In genomic region chr16:2939968-2940367, GRCh38 we compare ENCODE assay signal across 21 cellular contexts. TPM values are rescaled to one million over a fixed set of nuclear protein-coding genes. Genes with fewer than 3 reads are reported as not detected.
DNase-seq lines count a peak whose midpoint lies in the region; ATAC-seq, FAIRE-seq and TF ChIP-seq lines count a peak whose summit lies in the region.
"Had no signal": no experiment of that assay in that cellular context is flagged by ENCODE, and none has a peak within 500 bp of the region (broad histone marks: within the 10 kb centered on the region; RNA-seq: fewer than 3 reads in every experiment).

No MANE protein-coding gene starts in this region.

- H3K4me2 ChIP-seq in A549: no peak overlapping the region
- H3K4me2 ChIP-seq in K562 (ENCODE audit: insufficient read depth, low read length): no peak overlapping the region

- TF ChIP-seq POLR2A in A549 (IDR thresholded peaks at IDR 0.05; ENCODE audit: low read length): no peak
- no peak for TF ChIP-seq POLR2A in K562 (conservative IDR thresholded peaks at IDR 0.05)

- TF ChIP-seq CTCF in A549 (IDR thresholded peaks at IDR 0.05) (no peak), HEK293 (tag by site-specific recombination; IDR thresholded peaks at IDR 0.05) (no peak), K562 (IDR thresholded peaks at IDR 0.05 in 2 of 3, conservative IDR thresholded peaks at IDR 0.05 in 1 of 3; ENCODE audit: insufficient read depth in 2 of 3, low read depth in 1 of 3, low read length in 3 of 3) (no peak)

- no peak overlapping the region for H2AFZ ChIP-seq in K562 (ENCODE audit: low read depth, low read length)

- H3K4me3 Mint-ChIP-seq in stimulated activated naive CD8-positive, alpha-beta T cell treated with anti-CD3 and anti-CD28 coated beads, Interleukin-15, amount 100 ng/mL, for 72 hours: no peak overlapping the region
- H3K4me3 Mint-ChIP-seq: B cell; CD4-positive, CD25-positive, alpha-beta regulatory T cell; CD8-positive, alpha-beta memory T cell; IgD-negative memory B cell had no signal

- WGBS in A549 (ENCODE audit: missing lambda C conversion rate): 88% methylated on average over 2 of the region's 2 CpGs
- WGBS in K562 (ENCODE audit: insufficient coverage, low coverage, missing lambda C conversion rate): 50% methylated on average over 2 of the region's 2 CpGs

- H3K9ac ChIP-seq in K562 (ENCODE audit: insufficient read depth in 1 of 2, low read depth in 2 of 2, low read length in 2 of 2): peak overlapping the region in 1 of 2 experiments; percentile 52; a peak in 1 of 4 replicates

- H4K20me1 ChIP-seq in K562 (replicated peaks; ENCODE audit: control insufficient read depth, insufficient read depth, low read length): no peaks in the 10 kb centered on the region

- TF ChIP-seq RAD21 in A549 (conservative IDR thresholded peaks at IDR 0.05 in 1 of 2, IDR thresholded peaks at IDR 0.05 in 1 of 2) (no peak), K562 (CRISPR knock-in tag; conservative IDR thresholded peaks at IDR 0.05 in 1 of 2, IDR thresholded peaks at IDR 0.05 in 1 of 2) (no peak)

- CTCF ChIA-PET in A549 (lab: Yijun Ruan, JAX): interaction anchor here (0.5 to 19.4 kb wide), 9 partner anchors 12 to 39 kb away, joined by 3 to 190 read pairs (median 3); no protein-coding TSS in a partner anchor
- CTCF ChIA-PET in HEK293 (lab: Yijun Ruan, JAX): interaction anchor here (1.9 to 3.8 kb wide), 2 partner anchors 13 to 22 kb away, joined by 5 to 20 read pairs; no protein-coding TSS in a partner anchor
- CTCF ChIA-PET in K562 (lab: Yijun Ruan, JAX; ENCODE audit: low intra/inter-chr PET ratio): no interaction called here

- H3K27me3 Mint-ChIP-seq in stimulated activated naive CD8-positive, alpha-beta T cell treated with anti-CD3 and anti-CD28 coated beads, Interleukin-15, amount 100 ng/mL, for 72 hours: no peaks in the 10 kb centered on the region
- H3K27me3 Mint-ChIP-seq: B cell; CD4-positive, CD25-positive, alpha-beta regulatory T cell; CD8-positive, alpha-beta memory T cell; IgD-negative memory B cell had no signal

- H3K9me3 ChIP-seq in A549 (no peaks in the 10 kb centered on the region), HEK293 (ENCODE audit: control insufficient read depth, insufficient read depth, low read depth, low read length) (no peaks in the 10 kb centered on the region), K562 (replicated peaks; ENCODE audit: control insufficient read depth, insufficient read depth, low read depth, low read length) (no peaks in the 10 kb centered on the region)
- H3K9me3 ChIP-seq: Caco-2, HAP-1 had no signal

- FAIRE-seq in A549 (lab: Jason Lieb, UNC): no peak
- no peak for FAIRE-seq in K562 (lab: Jason Lieb, UNC)
- FAIRE-seq: D721Med, GM12891, GM19239, H1 had no signal

- DNase-seq in A549 (ENCODE audit: low read depth in 1 of 2, low spot score in 1 of 2) (no peak), K562 (ENCODE audit: extremely low read depth in 1 of 4, low spot score in 3 of 4) (no peak), NCI-H2081 (lab: John Stamatoyannopoulos, UW) (no peak)
- no peak for DNase-seq in stimulated activated naive CD8-positive, alpha-beta T cell treated with anti-CD3 and anti-CD28 coated beads, Interleukin-15, amount 100 ng/mL, for 72 hours
- DNase-seq: 8988T; C1 segment of cervical spinal cord; Caco-2; CD4-positive, CD25-positive, alpha-beta regulatory T cell; CD8-positive, alpha-beta memory T cell; Kasumi-1; KG1 had no signal

- no TSS peak for BruUV-seq in K562 (replicated peaks; lab: Mats Ljungman, UMichigan)

- no peak overlapping the region for H3K27ac ChIP-seq in A549
- no peak overlapping the region for H3K27ac ChIP-seq in HEK293 (ENCODE audit: extremely low read depth, low read depth, low read length)
- no peak overlapping the region for H3K27ac ChIP-seq in K562 (ENCODE audit: extremely low read depth, low read depth, low read length)
- H3K27ac ChIP-seq: HL-60 had no signal

- no peaks in the 10 kb centered on the region for H3K4me1 ChIP-seq in A549
- H3K4me1 ChIP-seq in HEK293 (ENCODE audit: control insufficient read depth, insufficient read depth, low read length): no peaks in the 10 kb centered on the region
- H3K4me1 ChIP-seq in K562 (replicated peaks in 1 of 2; ENCODE audit: control insufficient read depth in 2 of 2, insufficient read depth in 2 of 2, low read length in 2 of 2): peaks cover 0 to 6% of the 10 kb centered on the region in 2 experiments; a peak in 2 of 5 replicates
- H3K4me1 ChIP-seq: Caco-2, HAP-1 had no signal

- H3K27me3 ChIP-seq in K562 (ENCODE audit: control insufficient read depth in 2 of 2, insufficient read depth in 2 of 2, low read length in 2 of 2): no peaks in the 10 kb centered on the region

- POLR2A ChIA-PET in A549 (lab: Yijun Ruan, JAX) (no interaction called here), HEK293 (lab: Yijun Ruan, JAX) (no interaction called here), K562 (lab: Yijun Ruan, JAX) (interaction anchor here (0.6 to 1.5 kb wide), 8 partner anchors 8 to 189 kb away, joined by 3 to 5 read pairs (median 3); partner anchors contain the start of gene KREMEN2)

- H3K36me3 ChIP-seq in HEK293 (ENCODE audit: control insufficient read depth in 2 of 2, insufficient read depth in 1 of 2, low read length in 2 of 2) (peaks cover 11 to 79% of the 10 kb centered on the region in 2 experiments; a peak in 2 of 3 replicates), K562 (ENCODE audit: control insufficient read depth, insufficient read depth, low read length) (peaks cover 50% of the 10 kb centered on the region; the same call in 2 of the 3 replicates)

- intact Hi-C loops in K562 (cut with micrococcal nuclease): no loop called here

- TF ChIP-seq EP300 in A549 (IDR thresholded peaks at IDR 0.05): no peak
- TF ChIP-seq EP300 in K562 (IDR thresholded peaks at IDR 0.05; ENCODE audit: low read length): no peak

- ATAC-seq in A549 (no peak), K562 (no peak), HG02973 (IDR thresholded peaks at IDR 0.05; ENCODE audit: unreplicated experiment) (no peak)
- ATAC-seq in stimulated activated naive CD8-positive, alpha-beta T cell treated with anti-CD3 and anti-CD28 coated beads, Interleukin-15, amount 100 ng/mL, for 72 hours: no peak

- H3K4me1 Mint-ChIP-seq in stimulated activated naive CD8-positive, alpha-beta T cell treated with anti-CD3 and anti-CD28 coated beads, Interleukin-15, amount 100 ng/mL, for 72 hours: peaks cover 7% of the 10 kb centered on the region
- H3K4me1 Mint-ChIP-seq: B cell; CD4-positive, CD25-positive, alpha-beta regulatory T cell; CD8-positive, alpha-beta memory T cell had no signal

- H3K9me1 ChIP-seq in K562 (ENCODE audit: control insufficient read depth, insufficient read depth, low read length): no peaks in the 10 kb centered on the region

- no peak overlapping the region for H3K27ac Mint-ChIP-seq in stimulated activated naive CD8-positive, alpha-beta T cell treated with anti-CD3 and anti-CD28 coated beads, Interleukin-15, amount 100 ng/mL, for 72 hours
- H3K27ac Mint-ChIP-seq: B cell; CD4-positive, CD25-positive, alpha-beta regulatory T cell; IgD-negative memory B cell had no signal

- H3K4me3 ChIP-seq in A549: no peak overlapping the region
- no peak overlapping the region for H3K4me3 ChIP-seq in HEK293 (ENCODE audit: low read depth, low read length)
- no peak overlapping the region for H3K4me3 ChIP-seq in K562
- H3K4me3 ChIP-seq: HAP-1 had no signal

- in situ Hi-C loops in K562 (cut with MboI): no loop called here

- no peaks in the 10 kb centered on the region for H3K9me3 Mint-ChIP-seq in stimulated activated naive CD8-positive, alpha-beta T cell treated with anti-CD3 and anti-CD28 coated beads, Interleukin-15, amount 100 ng/mL, for 72 hours
- H3K9me3 Mint-ChIP-seq: CD4-positive, CD25-positive, alpha-beta regulatory T cell; CD8-positive, alpha-beta memory T cell; IgD-negative memory B cell had no signal

- no peaks in the 10 kb centered on the region for H3K79me2 ChIP-seq in K562 (ENCODE audit: control insufficient read depth, insufficient read depth, low read length)

RNA-seq across cellular contexts. Expression of gene KREMEN2, which starts 24.1 kb away (rescaled TPM):
- polyA plus RNA-seq in A549 (2011; rRNA removed): 0.28 and 0.35 TPM in 2 replicates
- 1.9 and 3.0 TPM in 2 replicates for polyA plus RNA-seq in A549 (2012; cell fraction: cytosol; rRNA removed)
- 7.3 and 11.0 TPM in 2 replicates for polyA plus RNA-seq in A549 (2012; cell fraction: nucleus; rRNA removed)
- 1.4 to 1.6 TPM (median 1.5 TPM) in 3 replicates for polyA plus RNA-seq in A549 (2017; fragmentation: RNase III; extraction: RNeasy Plus Mini Kit Qiagen cat#74134 plus additional on column Dnase treatment)
- polyA minus RNA-seq in A549 (2011; rRNA and poly(A)+ RNA removed): 0.15 TPM in 1 of 2 replicates, not detected in the other
- total RNA-seq in K562 (2011; cell fraction: chromatin; rRNA removed; ENCODE audit: low replicate concordance): 1.7 and 9.3 TPM in 2 replicates
- 17.9 and 19.0 TPM in 2 replicates for total RNA-seq in K562 (2011; cell fraction: nucleolus; rRNA removed)
- 5.8 and 6.7 TPM in 2 replicates for total RNA-seq in K562 (2011; cell fraction: nucleoplasm; rRNA removed)
- 7.7 and 8.6 TPM in 2 replicates for total RNA-seq in K562 (2014; rRNA removed)
- 0.67 and 0.84 TPM in 2 replicates for total RNA-seq in K562 (2014; rRNA removed; fragmentation: Illumina TruSeq; extraction: Trizol)
- total RNA-seq in K562 (2015; rRNA removed; fragmentation: Illumina TruSeq; extraction: Trizol): 1.5 and 2.0 TPM in 2 replicates
- 7.6 and 8.2 TPM in 2 replicates for total RNA-seq in K562 (2021)
- polyA plus RNA-seq in K562 (2011; rRNA removed): 1.4 and 3.1 TPM in 2 replicates
- 3.1 and 10.2 TPM in 2 replicates for polyA plus RNA-seq in K562 (2011; cell fraction: cytosol; rRNA removed)
- 14.7 and 20.3 TPM in 2 replicates for polyA plus RNA-seq in K562 (2011; cell fraction: nucleus; rRNA removed)
- 1.2 and 3.0 TPM in 2 replicates for polyA plus RNA-seq in K562 (2012)
- polyA plus RNA-seq in K562 (2014; fragmentation: Illumina TruSeq; extraction: Trizol): 0.25 and 1.5 TPM in 2 replicates
- polyA plus RNA-seq in K562 (2014; fragmentation: Nextera tagmentation; extraction: Ambion mirVana): under 1 TPM in 1 of 2 experiments, not detected in 1; 0.04 TPM
- polyA plus RNA-seq in K562 (2014; rRNA removed): 7.1 and 7.5 TPM in 2 replicates
- 0.21 and 0.30 TPM in 2 replicates for polyA minus RNA-seq in K562 (2011; rRNA and poly(A)+ RNA removed)
- polyA minus RNA-seq in K562 (2011; cell fraction: cytosol; rRNA and poly(A)+ RNA removed): 2.8 and 2.9 TPM in 2 replicates
- 2.4 and 2.9 TPM in 2 replicates for polyA minus RNA-seq in K562 (2011; cell fraction: nucleus; rRNA and poly(A)+ RNA removed)
- total RNA-seq: CD4-positive, CD25-positive, alpha-beta regulatory T cell; CD8-positive, alpha-beta memory T cell had no signal
- polyA plus RNA-seq: CD4-positive, CD25-positive, alpha-beta regulatory T cell; CD8-positive, alpha-beta memory T cell had no signal

RNA-seq across cellular contexts. Expression of gene FLYWCH1, which starts 28.2 kb away (rescaled TPM):
- polyA plus RNA-seq in A549 (2011; rRNA removed) (9.3 and 10.6 TPM in 2 replicates), A549 (2017; fragmentation: RNase III; extraction: RNeasy Plus Mini Kit Qiagen cat#74134 plus additional on column Dnase treatment) (20.5 to 22.5 TPM (median 22.3 TPM) in 3 replicates), K562 (2011; rRNA removed) (6.1 and 8.4 TPM in 2 replicates), K562 (2014; fragmentation: Illumina TruSeq; extraction: Trizol) (11.6 and 13.2 TPM in 2 replicates), K562 (2014; fragmentation: Nextera tagmentation; extraction: Ambion mirVana) (under 1 TPM; 0.18 to 0.52 TPM), K562 (2014; rRNA removed) (18.7 and 20.4 TPM in 2 replicates)
- polyA plus RNA-seq in A549 (2012; cell fraction: cytosol; rRNA removed): 25.4 and 33.8 TPM in 2 replicates
- 108 and 114 TPM in 2 replicates for polyA plus RNA-seq in A549 (2012; cell fraction: nucleus; rRNA removed)
- 6.8 and 12.8 TPM in 2 replicates for polyA minus RNA-seq in A549 (2011; rRNA and poly(A)+ RNA removed)
- total RNA-seq in K562 (2011; cell fraction: chromatin; rRNA removed; ENCODE audit: low replicate concordance): 17.5 and 43.7 TPM in 2 replicates
- total RNA-seq in K562 (2011; cell fraction: nucleolus; rRNA removed): 32.5 and 32.6 TPM in 2 replicates
- 23.0 and 25.4 TPM in 2 replicates for total RNA-seq in K562 (2011; cell fraction: nucleoplasm; rRNA removed)
- total RNA-seq in K562 (2014; rRNA removed) (27.0 and 32.8 TPM in 2 replicates), K562 (2014; rRNA removed; fragmentation: Illumina TruSeq; extraction: Trizol) (2.2 and 2.5 TPM in 2 replicates), K562 (2015; rRNA removed; fragmentation: Illumina TruSeq; extraction: Trizol) (10.3 and 11.3 TPM in 2 replicates), K562 (2021) (32.7 and 33.6 TPM in 2 replicates)
- polyA plus RNA-seq in K562 (2011; cell fraction: cytosol; rRNA removed): 11.7 and 27.6 TPM in 2 replicates
- 18.7 and 32.5 TPM in 2 replicates for polyA plus RNA-seq in K562 (2011; cell fraction: nucleus; rRNA removed)
- 15.4 and 25.6 TPM in 2 replicates for polyA plus RNA-seq in K562 (2012)
- 2.1 and 5.8 TPM in 2 replicates for polyA minus RNA-seq in K562 (2011; rRNA and poly(A)+ RNA removed)
- polyA minus RNA-seq in K562 (2011; cell fraction: cytosol; rRNA and poly(A)+ RNA removed): 8.8 and 13.6 TPM in 2 replicates
- polyA minus RNA-seq in K562 (2011; cell fraction: nucleus; rRNA and poly(A)+ RNA removed): 10.6 and 11.7 TPM in 2 replicates

RNA-seq across cellular contexts. Expression of gene PAQR4, which starts 29.2 kb away (rescaled TPM):
- 8.0 and 9.0 TPM in 2 replicates for polyA plus RNA-seq in A549 (2011; rRNA removed)
- 22.4 and 35.8 TPM in 2 replicates for polyA plus RNA-seq in A549 (2012; cell fraction: cytosol; rRNA removed)
- 57.2 and 62.4 TPM in 2 replicates for polyA plus RNA-seq in A549 (2012; cell fraction: nucleus; rRNA removed)
- 17.5 to 18.6 TPM (median 18.5 TPM) in 3 replicates for polyA plus RNA-seq in A549 (2017; fragmentation: RNase III; extraction: RNeasy Plus Mini Kit Qiagen cat#74134 plus additional on column Dnase treatment)
- polyA minus RNA-seq in A549 (2011; rRNA and poly(A)+ RNA removed): 7.6 and 9.4 TPM in 2 replicates
- total RNA-seq in K562 (2011; cell fraction: chromatin; rRNA removed; ENCODE audit: low replicate concordance): 19.5 and 61.4 TPM in 2 replicates
- 51.0 and 53.6 TPM in 2 replicates for total RNA-seq in K562 (2011; cell fraction: nucleolus; rRNA removed)
- 31.3 and 34.3 TPM in 2 replicates for total RNA-seq in K562 (2011; cell fraction: nucleoplasm; rRNA removed)
- total RNA-seq in K562 (2014; rRNA removed): 25.3 and 30.1 TPM in 2 replicates
- 8.2 and 10.7 TPM in 2 replicates for total RNA-seq in K562 (2014; rRNA removed; fragmentation: Illumina TruSeq; extraction: Trizol)
- total RNA-seq in K562 (2015; rRNA removed; fragmentation: Illumina TruSeq; extraction: Trizol): 19.5 and 22.0 TPM in 2 replicates
- total RNA-seq in K562 (2021): 40.4 TPM in 2 replicates
- polyA plus RNA-seq in K562 (2011; rRNA removed): 11.6 and 14.6 TPM in 2 replicates
- polyA plus RNA-seq in K562 (2011; cell fraction: cytosol; rRNA removed): 16.4 and 41.9 TPM in 2 replicates
- polyA plus RNA-seq in K562 (2011; cell fraction: nucleus; rRNA removed): 40.3 and 69.3 TPM in 2 replicates
- polyA plus RNA-seq in K562 (2012): 21.4 and 26.0 TPM in 2 replicates
- 21.1 and 27.8 TPM in 2 replicates for polyA plus RNA-seq in K562 (2014; fragmentation: Illumina TruSeq; extraction: Trizol)
- polyA plus RNA-seq in K562 (2014; fragmentation: Nextera tagmentation; extraction: Ambion mirVana): 1 to 10 TPM in 1 of 2 experiments, under 1 TPM in 1; 0.62 to 1.0 TPM
- 28.9 and 31.6 TPM in 2 replicates for polyA plus RNA-seq in K562 (2014; rRNA removed)
- polyA minus RNA-seq in K562 (2011; rRNA and poly(A)+ RNA removed): 4.7 and 8.4 TPM in 2 replicates
- polyA minus RNA-seq in K562 (2011; cell fraction: cytosol; rRNA and poly(A)+ RNA removed): 13.9 and 18.4 TPM in 2 replicates
- 10.0 and 12.0 TPM in 2 replicates for polyA minus RNA-seq in K562 (2011; cell fraction: nucleus; rRNA and poly(A)+ RNA removed)

RNA-seq across cellular contexts. Expression of gene PKMYT1, which starts 40.3 kb away (rescaled TPM):
- polyA plus RNA-seq in A549 (2011; rRNA removed): 8.4 and 10.5 TPM in 2 replicates
- polyA plus RNA-seq in A549 (2012; cell fraction: cytosol; rRNA removed): 76.4 and 102 TPM in 2 replicates
- 250 and 385 TPM in 2 replicates for polyA plus RNA-seq in A549 (2012; cell fraction: nucleus; rRNA removed)
- 50.5 to 55.2 TPM (median 52.5 TPM) in 3 replicates for polyA plus RNA-seq in A549 (2017; fragmentation: RNase III; extraction: RNeasy Plus Mini Kit Qiagen cat#74134 plus additional on column Dnase treatment)
- polyA minus RNA-seq in A549 (2011; rRNA and poly(A)+ RNA removed): 3.4 and 5.8 TPM in 2 replicates
- total RNA-seq in K562 (2011; cell fraction: chromatin; rRNA removed; ENCODE audit: low replicate concordance): 71.6 and 270 TPM in 2 replicates
- total RNA-seq in K562 (2011; cell fraction: nucleolus; rRNA removed): 273 and 293 TPM in 2 replicates
- 141 and 143 TPM in 2 replicates for total RNA-seq in K562 (2011; cell fraction: nucleoplasm; rRNA removed)
- total RNA-seq in K562 (2014; rRNA removed): 85.5 and 110 TPM in 2 replicates
- total RNA-seq in K562 (2014; rRNA removed; fragmentation: Illumina TruSeq; extraction: Trizol): 19.7 and 21.6 TPM in 2 replicates
- 37.8 and 42.5 TPM in 2 replicates for total RNA-seq in K562 (2015; rRNA removed; fragmentation: Illumina TruSeq; extraction: Trizol)
- 187 and 201 TPM in 2 replicates for total RNA-seq in K562 (2021)
- 18.7 and 48.0 TPM in 2 replicates for polyA plus RNA-seq in K562 (2011; rRNA removed)
- polyA plus RNA-seq in K562 (2011; cell fraction: cytosol; rRNA removed): 32.9 and 123 TPM in 2 replicates
- polyA plus RNA-seq in K562 (2011; cell fraction: nucleus; rRNA removed): 203 and 375 TPM in 2 replicates
- polyA plus RNA-seq in K562 (2012): 106 and 151 TPM in 2 replicates
- 45.6 and 100 TPM in 2 replicates for polyA plus RNA-seq in K562 (2014; fragmentation: Illumina TruSeq; extraction: Trizol)
- polyA plus RNA-seq in K562 (2014; fragmentation: Nextera tagmentation; extraction: Ambion mirVana): 10 to 100 TPM in 1 of 2 experiments, 1 to 10 TPM in 1; 8.7 to 12.8 TPM
- 84.1 and 112 TPM in 2 replicates for polyA plus RNA-seq in K562 (2014; rRNA removed)
- 6.2 and 8.2 TPM in 2 replicates for polyA minus RNA-seq in K562 (2011; rRNA and poly(A)+ RNA removed)
- polyA minus RNA-seq in K562 (2011; cell fraction: cytosol; rRNA and poly(A)+ RNA removed): 33.3 and 34.1 TPM in 2 replicates
- 65.0 and 81.9 TPM in 2 replicates for polyA minus RNA-seq in K562 (2011; cell fraction: nucleus; rRNA and poly(A)+ RNA removed)

RNA-seq across cellular contexts. Expression of gene FLYWCH2, which starts 57.0 kb away (rescaled TPM):
- 22.7 and 23.2 TPM in 2 replicates for polyA plus RNA-seq in A549 (2011; rRNA removed)
- 67.8 and 89.3 TPM in 2 replicates for polyA plus RNA-seq in A549 (2012; cell fraction: cytosol; rRNA removed)
- polyA plus RNA-seq in A549 (2012; cell fraction: nucleus; rRNA removed): 52.7 and 59.0 TPM in 2 replicates
- polyA plus RNA-seq in A549 (2017; fragmentation: RNase III; extraction: RNeasy Plus Mini Kit Qiagen cat#74134 plus additional on column Dnase treatment): 40.1 to 42.1 TPM (median 41.2 TPM) in 3 replicates
- polyA minus RNA-seq in A549 (2011; rRNA and poly(A)+ RNA removed): 6.4 and 7.4 TPM in 2 replicates
- total RNA-seq in K562 (2011; cell fraction: chromatin; rRNA removed; ENCODE audit: low replicate concordance): 2.1 and 5.8 TPM in 2 replicates
- total RNA-seq in K562 (2011; cell fraction: nucleolus; rRNA removed): 5.5 and 7.5 TPM in 2 replicates
- 3.2 and 5.1 TPM in 2 replicates for total RNA-seq in K562 (2011; cell fraction: nucleoplasm; rRNA removed)
- total RNA-seq in K562 (2014; rRNA removed): 55.5 and 69.2 TPM in 2 replicates
- 3.5 and 4.8 TPM in 2 replicates for total RNA-seq in K562 (2014; rRNA removed; fragmentation: Illumina TruSeq; extraction: Trizol)
- 24.2 and 28.0 TPM in 2 replicates for total RNA-seq in K562 (2015; rRNA removed; fragmentation: Illumina TruSeq; extraction: Trizol)
- 25.4 and 28.4 TPM in 2 replicates for total RNA-seq in K562 (2021)
- polyA plus RNA-seq in K562 (2011; rRNA removed): 7.6 and 11.4 TPM in 2 replicates
- 18.7 and 38.7 TPM in 2 replicates for polyA plus RNA-seq in K562 (2011; cell fraction: cytosol; rRNA removed)
- polyA plus RNA-seq in K562 (2011; cell fraction: nucleus; rRNA removed): 9.2 and 10.8 TPM in 2 replicates
- 21.3 and 30.5 TPM in 2 replicates for polyA plus RNA-seq in K562 (2012)
- 5.8 and 22.3 TPM in 2 replicates for polyA plus RNA-seq in K562 (2014; fragmentation: Illumina TruSeq; extraction: Trizol)
- 1 to 10 TPM in 1 of 2 experiments, under 1 TPM in 1; 0.70 to 1.4 TPM for polyA plus RNA-seq in K562 (2014; fragmentation: Nextera tagmentation; extraction: Ambion mirVana)
- polyA plus RNA-seq in K562 (2014; rRNA removed): 45.7 and 52.6 TPM in 2 replicates
- polyA minus RNA-seq in K562 (2011; rRNA and poly(A)+ RNA removed): 0.96 and 1.9 TPM in 2 replicates
- 8.5 and 10.3 TPM in 2 replicates for polyA minus RNA-seq in K562 (2011; cell fraction: cytosol; rRNA and poly(A)+ RNA removed)
- polyA minus RNA-seq in K562 (2011; cell fraction: nucleus; rRNA and poly(A)+ RNA removed): 2.6 and 4.6 TPM in 2 replicates
